ENCODE assay signal across 12 cellular contexts in the genomic region with DNA sequence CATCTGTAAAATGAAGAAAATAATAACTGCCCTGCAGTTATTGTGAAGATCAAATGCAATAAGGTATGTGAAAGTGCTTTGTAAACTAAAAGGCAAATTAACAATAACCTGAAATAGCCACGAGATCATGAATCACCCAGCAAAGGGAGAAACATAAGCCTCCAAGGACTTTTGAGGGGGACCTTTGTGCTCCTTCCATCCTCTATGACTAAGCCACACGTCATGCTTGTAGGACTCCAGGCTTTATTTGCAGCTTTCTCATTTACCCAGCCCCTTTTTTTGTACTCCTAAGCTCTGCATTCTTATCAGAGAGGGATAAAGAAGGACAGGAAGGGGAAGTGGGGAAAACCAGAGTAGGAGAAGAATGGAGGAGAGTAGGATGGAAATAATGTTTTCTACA.
A peak's percentile ranks its signal among the peaks of the same experiment; 100 is the strongest.
DNase-seq lines count a peak whose midpoint lies in the region; ATAC-seq, FAIRE-seq and TF ChIP-seq lines count a peak whose summit lies in the region.
"Had no signal": no experiment of that assay in that cellular context is flagged by ENCODE, and none has a peak within 500 bp of the region (broad histone marks: within the 10 kb centered on the region; RNA-seq: fewer than 3 reads in every experiment).

No MANE protein-coding gene starts in this region.

- no peak overlapping the region for H3K4me3 ChIP-seq in fibroblast of pulmonary artery (replicated peaks; ENCODE audit: low read depth, low read length)
- H3K4me3 ChIP-seq in spleen, result no peak overlapping the region

- TF ChIP-seq POLR2A in H54 (IDR thresholded peaks at IDR 0.05; ENCODE audit: low read depth, low read length) (no peak), spleen (IDR thresholded peaks at IDR 0.05) (no peak)

- POLR2A ChIA-PET in activated CD4-positive, alpha-beta T cell treated with anti-CD3 and anti-CD28 coated beads, Interleukin-2, amount 10 ng/mL, durations not matched to agents 7 days and 5 days (lab: Charles Lee), result no interaction called here

- WGBS in spleen, 5 donors, result 38 to 52% (median 44%) methylated on average over 2 of the region's 2 CpGs

- intact Hi-C loops in spleen (cut with DNase I; ENCODE audit: low total_unique reads), result no loop called here

- CTCF ChIA-PET in activated CD4-positive, alpha-beta T cell treated with anti-CD3 and anti-CD28 coated beads, Interleukin-2, amount 10 ng/mL, durations not matched to agents 7 days and 5 days (lab: Charles Lee), result no interaction called here

- H3K36me3 ChIP-seq in spleen, result no peaks in the 10 kb centered on the region

- peaks cover 6% of the 10 kb centered on the region for H3K27me3 Mint-ChIP-seq in activated CD4-positive, alpha-beta T cell treated with anti-CD3 and anti-CD28 coated beads, Interleukin-2, amount 10 ng/mL, durations not matched to agents 7 days and 5 days

- no peak overlapping the region for H3K4me3 Mint-ChIP-seq in activated CD4-positive, alpha-beta T cell treated with anti-CD3 and anti-CD28 coated beads, Interleukin-2, amount 10 ng/mL, durations not matched to agents 7 days and 5 days
- H3K4me3 Mint-ChIP-seq: activated T-cell treated with anti-CD3 and anti-CD28 coated beads, Interleukin-2, amount 50 U/mL, for 4 hours; nephron progenitor cell; stimulated activated effector memory CD8-positive, alpha-beta T cell treated with anti-CD3 and anti-CD28 coated beads, Interleukin-12 subunit alpha, Interleukin-12 subunit beta, amount 100 ng/mL, for 72 hours had no signal

- ATAC-seq in HG03139 (IDR thresholded peaks at IDR 0.05; ENCODE audit: unreplicated experiment), result no peak
- ATAC-seq: activated T-cell treated with anti-CD3 and anti-CD28 coated beads, Interleukin-2, amount 50 U/mL, for 4 hours; stimulated activated effector memory CD8-positive, alpha-beta T cell treated with anti-CD3 and anti-CD28 coated beads, Interleukin-12 subunit alpha, Interleukin-12 subunit beta, amount 100 ng/mL, for 72 hours had no signal

- in situ Hi-C loops in SK-MEL-5 (cut with HindIII; ENCODE audit: low pct_unique_long_range_greater_than_20kb, low sequenced_read_pairs), result no loop called here

- H3K4me1 ChIP-seq in spleen, result peaks cover 0 to 30% (median 1%) of the 10 kb centered on the region in 6 donors

- no peak for TF ChIP-seq CTCF in fibroblast of pulmonary artery (IDR thresholded peaks at IDR 0.05; ENCODE audit: low read length, missing control alignments)
- no peak for TF ChIP-seq CTCF in spleen (IDR thresholded peaks at IDR 0.05 in 8 of 11, conservative IDR thresholded peaks at IDR 0.05 in 3 of 11)

- H3K9me3 Mint-ChIP-seq in activated CD4-positive, alpha-beta T cell treated with anti-CD3 and anti-CD28 coated beads, Interleukin-2, amount 10 ng/mL, durations not matched to agents 7 days and 5 days, result peaks cover 5% of the 10 kb centered on the region
- H3K9me3 Mint-ChIP-seq: activated T-cell treated with anti-CD3 and anti-CD28 coated beads, Interleukin-2, amount 50 U/mL, for 4 hours; stimulated activated effector memory CD8-positive, alpha-beta T cell treated with anti-CD3 and anti-CD28 coated beads, Interleukin-12 subunit alpha, Interleukin-12 subunit beta, amount 100 ng/mL, for 72 hours had no signal

- no peaks in the 10 kb centered on the region for H3K36me3 Mint-ChIP-seq in activated CD4-positive, alpha-beta T cell treated with anti-CD3 and anti-CD28 coated beads, Interleukin-2, amount 10 ng/mL, durations not matched to agents 7 days and 5 days (ENCODE audit: low read depth)
- H3K36me3 Mint-ChIP-seq: stimulated activated effector memory CD8-positive, alpha-beta T cell treated with anti-CD3 and anti-CD28 coated beads, Interleukin-12 subunit alpha, Interleukin-12 subunit beta, amount 100 ng/mL, for 72 hours had no signal

- H3K4me1 Mint-ChIP-seq in activated CD4-positive, alpha-beta T cell treated with anti-CD3 and anti-CD28 coated beads, Interleukin-2, amount 10 ng/mL, durations not matched to agents 7 days and 5 days, result peaks cover 1% of the 10 kb centered on the region
- H3K4me1 Mint-ChIP-seq: stimulated activated effector memory CD8-positive, alpha-beta T cell treated with anti-CD3 and anti-CD28 coated beads, Interleukin-12 subunit alpha, Interleukin-12 subunit beta, amount 100 ng/mL, for 72 hours had no signal

- H3K27ac Mint-ChIP-seq in activated CD4-positive, alpha-beta T cell treated with anti-CD3 and anti-CD28 coated beads, Interleukin-2, amount 10 ng/mL, durations not matched to agents 7 days and 5 days, result no peak overlapping the region
- H3K27ac Mint-ChIP-seq: nephron progenitor cell; stimulated activated effector memory CD8-positive, alpha-beta T cell treated with anti-CD3 and anti-CD28 coated beads, Interleukin-12 subunit alpha, Interleukin-12 subunit beta, amount 100 ng/mL, for 72 hours had no signal

- H3K9me3 ChIP-seq in spleen, result peaks cover 0 to 10% (median 0%) of the 10 kb centered on the region in 8 donors

- peak; percentile 38 for FAIRE-seq in H54 (lab: Jason Lieb, UNC)

- DNase-seq in H54 (ENCODE audit: insufficient read length, low spot score), result peak; percentile 45
- DNase-seq in SK-MEL-5 (ENCODE audit: low read depth, low spot score), result peak; percentile 60
- DNase-seq in fibroblast of pulmonary artery (ENCODE audit: low read depth), result peak; percentile 91
- DNase-seq in spleen, result no peak
- DNase-seq in activated CD4-positive, alpha-beta T cell treated with anti-CD3 and anti-CD28 coated beads, Interleukin-2, amount 10 ng/mL, durations not matched to agents 7 days and 5 days, result no peak
- DNase-seq in hippocampal formation (lab: John Stamatoyannopoulos, UW), result no peak
- DNase-seq: activated T-cell treated with anti-CD3 and anti-CD28 coated beads, Interleukin-2, amount 50 U/mL, for 4 hours; DND-41; NCI-H2029; nephron progenitor cell had no signal

- peak overlapping the region in 5 of 8 donors; percentile 31 to 63 (median 43) for H3K27ac ChIP-seq in spleen

- peaks cover 0 to 10% (median 0%) of the 10 kb centered on the region in 7 donors for H3K27me3 ChIP-seq in spleen (replicated peaks in 1 of 7)

Comparison
In these comparisons a context has a peak if more than half of its experiments do, and no peak if none do; other contexts are left out.
1. DNase-seq: peak in H54 (single experiment), SK-MEL-5 (single experiment) and fibroblast of pulmonary artery (single experiment); none in spleen (single experiment), activated CD4-positive, alpha-beta T cell treated with anti-CD3 and anti-CD28 coated beads, Interleukin-2, amount 10 ng/mL, durations not matched to agents 7 days and 5 days (single experiment) and hippocampal formation (0 of 2).